ENCODE assay signal across 15 cellular contexts in the genomic region with DNA sequence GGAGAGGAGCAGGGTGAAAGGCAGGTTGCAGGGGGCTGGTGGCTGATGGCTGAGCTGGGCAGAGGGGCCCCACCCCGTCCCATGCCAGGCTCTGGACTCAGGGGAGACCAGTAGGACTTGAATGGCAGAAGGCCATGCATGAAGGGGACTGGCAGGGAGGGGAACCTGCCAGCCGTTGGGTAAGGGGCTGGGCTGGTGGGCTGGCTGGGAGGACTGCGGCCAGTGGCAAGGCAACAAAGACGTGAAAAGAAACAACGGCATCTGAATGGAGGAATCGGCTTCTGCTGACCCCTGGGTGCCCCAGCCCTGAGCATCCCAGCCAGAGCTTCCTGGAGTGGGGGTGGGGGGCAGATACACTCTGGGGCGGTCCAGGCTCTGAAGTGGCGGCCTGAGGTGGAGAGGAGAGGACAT. TPM values are rescaled to one million over a fixed set of nuclear protein-coding genes. Genes with fewer than 3 reads are reported as not detected.
A peak's percentile ranks its signal among the peaks of the same experiment; 100 is the strongest.
DNase-seq lines count a peak whose midpoint lies in the region; ATAC-seq, FAIRE-seq and TF ChIP-seq lines count a peak whose summit lies in the region.
"Had no signal": no experiment of that assay in that cellular context is flagged by ENCODE, and none has a peak within 500 bp of the region (broad histone marks: within the 10 kb centered on the region; RNA-seq: fewer than 3 reads in every experiment).

No MANE protein-coding gene starts in this region.

- no peaks in the 10 kb centered on the region for H3K27me3 ChIP-seq in endodermal cell (ENCODE audit: control insufficient read depth, insufficient read depth, low read length, poor library complexity, severe bottlenecking)
- H3K27me3 ChIP-seq in mucosa of stomach (ENCODE audit: control insufficient read depth, insufficient read depth, low read length) = no peaks in the 10 kb centered on the region
- H3K27me3 ChIP-seq: upper lobe of right lung had no signal

- peak overlapping the region; percentile 30 for H3K27ac Mint-ChIP-seq in endodermal cell
- H3K27ac Mint-ChIP-seq in activated CD4-positive, alpha-beta T cell treated with anti-CD3 and anti-CD28 coated beads, Interleukin-2, amount 10 ng/mL, durations not matched to agents 24 days and 14 days = no peak overlapping the region

- peak overlapping the region; percentile 45 for H3K4me3 ChIP-seq in endodermal cell (ENCODE audit: low read length)
- no peak overlapping the region for H3K4me3 ChIP-seq in mucosa of stomach (ENCODE audit: low read length)
- H3K4me3 ChIP-seq: A549, upper lobe of right lung had no signal

- ATAC-seq in left ventricle myocardium superior (peak; percentile 2), left cardiac atrium (no peak)

- H3K4me1 ChIP-seq in endodermal cell (ENCODE audit: control insufficient read depth, insufficient read depth, low read length) (peaks cover 14% of the 10 kb centered on the region), mucosa of stomach (ENCODE audit: control insufficient read depth, insufficient read depth, low read length) (peaks cover 39% of the 10 kb centered on the region)

- FAIRE-seq in frontal cortex (lab: Jason Lieb, UNC) = no peak
- FAIRE-seq: A549, G401.6 had no signal

- intact Hi-C loops in left ventricle myocardium superior (cut with micrococcal nuclease) (no loop called here), left cardiac atrium (cut with DNase I) (no loop called here)
- intact Hi-C loops in activated CD4-positive, alpha-beta T cell treated with anti-CD3 and anti-CD28 coated beads, Interleukin-2, amount 10 ng/mL, durations not matched to agents 24 days and 14 days (cut with micrococcal nuclease) = no loop called here

- TF ChIP-seq CTCF in endodermal cell (conservative IDR thresholded peaks at IDR 0.05) = no peak

- H3K9ac ChIP-seq in endodermal cell (ENCODE audit: extremely low read depth, low read length, poor library complexity, severe bottlenecking) = no peak overlapping the region
- peak overlapping the region; percentile 28 for H3K9ac ChIP-seq in mucosa of stomach (ENCODE audit: low read length)

- H3K36me3 ChIP-seq in endodermal cell (ENCODE audit: control insufficient read depth, insufficient read depth, low read length) (no peaks in the 10 kb centered on the region), mucosa of stomach (ENCODE audit: control insufficient read depth, insufficient read depth, low read length) (no peaks in the 10 kb centered on the region)

- H3K27me3 Mint-ChIP-seq in endodermal cell (ENCODE audit: insufficient read depth) = no peaks in the 10 kb centered on the region
- H3K27me3 Mint-ChIP-seq in activated CD4-positive, alpha-beta T cell treated with anti-CD3 and anti-CD28 coated beads, Interleukin-2, amount 10 ng/mL, durations not matched to agents 24 days and 14 days = no peaks in the 10 kb centered on the region

- H3K4me1 Mint-ChIP-seq in endodermal cell = peaks cover 31% of the 10 kb centered on the region
- peaks cover 2% of the 10 kb centered on the region for H3K4me1 Mint-ChIP-seq in activated CD4-positive, alpha-beta T cell treated with anti-CD3 and anti-CD28 coated beads, Interleukin-2, amount 10 ng/mL, durations not matched to agents 24 days and 14 days

- peak overlapping the region; percentile 38 for H3K4me3 Mint-ChIP-seq in endodermal cell
- H3K4me3 Mint-ChIP-seq in activated CD4-positive, alpha-beta T cell treated with anti-CD3 and anti-CD28 coated beads, Interleukin-2, amount 10 ng/mL, durations not matched to agents 24 days and 14 days = no peak overlapping the region
- H3K4me3 Mint-ChIP-seq: immature natural killer cell had no signal

- no peaks in the 10 kb centered on the region for H3K36me3 Mint-ChIP-seq in endodermal cell (ENCODE audit: low read depth)
- H3K36me3 Mint-ChIP-seq in activated CD4-positive, alpha-beta T cell treated with anti-CD3 and anti-CD28 coated beads, Interleukin-2, amount 10 ng/mL, durations not matched to agents 24 days and 14 days (ENCODE audit: low read depth) = no peaks in the 10 kb centered on the region

- H3K9me3 ChIP-seq in endodermal cell (ENCODE audit: control insufficient read depth, low read length) (no peaks in the 10 kb centered on the region), mucosa of stomach (ENCODE audit: control insufficient read depth, low read length) (no peaks in the 10 kb centered on the region)
- H3K9me3 ChIP-seq: A549, upper lobe of right lung had no signal

- no peaks in the 10 kb centered on the region for H3K9me3 Mint-ChIP-seq in endodermal cell
- H3K9me3 Mint-ChIP-seq in activated CD4-positive, alpha-beta T cell treated with anti-CD3 and anti-CD28 coated beads, Interleukin-2, amount 10 ng/mL, durations not matched to agents 24 days and 14 days = no peaks in the 10 kb centered on the region
- H3K9me3 Mint-ChIP-seq: immature natural killer cell had no signal

- DNase-seq in left ventricle myocardium superior (no peak), left cardiac atrium (no peak), endodermal cell (peak; percentile 70), cerebellar cortex (ENCODE audit: low spot score) (no peak), frontal cortex (ENCODE audit: low spot score in 2 of 2) (no peak)
- DNase-seq in activated naive CD4-positive, alpha-beta T cell treated with Interleukin-2 at 50 U/mL for 16 hours = no peak
- DNase-seq in activated CD4-positive, alpha-beta T cell treated with anti-CD3 and anti-CD28 coated beads, Interleukin-2, amount 10 ng/mL, durations not matched to agents 24 days and 14 days = no peak
- DNase-seq: immature natural killer cell; SIG-M5; stimulated activated CD4-positive, alpha-beta T cell treated with anti-CD3 and anti-CD28 coated beads, Interleukin-2, amount 100 ng/mL, for 24 hours; T1000 had no signal

- peak overlapping the region; percentile 86 for H3K27ac ChIP-seq in endodermal cell (ENCODE audit: low read depth, low read length)
- H3K27ac ChIP-seq: upper lobe of right lung had no signal

- 39 to 47% methylated on average over 4 to 8 of the region's 8 CpGs for WGBS in endodermal cell (ENCODE audit: insufficient coverage in 1 of 2, insufficient read length in 1 of 2), 2 experiments

RNA-seq across cellular contexts. Expression of a gene that starts 11.6 kb away (rescaled TPM):
- total RNA-seq in left ventricle myocardium superior (4.0 TPM), left cardiac atrium (10 to 100 TPM; 10.4 to 13.5 TPM), endodermal cell (10 to 100 TPM; 21.7 to 28.4 TPM), frontal cortex (2.0 TPM)
- polyA plus RNA-seq in endodermal cell (2013, experiment 1 of 2) = 5.8 TPM
- 7.1 TPM for polyA plus RNA-seq in endodermal cell (2013, experiment 2 of 2)
- total RNA-seq in activated CD4-positive, alpha-beta T cell treated with anti-CD3 and anti-CD28 coated beads, Interleukin-2, amount 10 ng/mL, durations not matched to agents 24 days and 14 days = 16.3 and 17.4 TPM in 2 replicates

RNA-seq across cellular contexts. Expression of a gene that starts 16.9 kb away (rescaled TPM):
- total RNA-seq in left ventricle myocardium superior = 2.3 TPM
- total RNA-seq in left cardiac atrium = 1 to 10 TPM; 3.3 to 4.4 TPM
- 1 to 10 TPM; 4.9 to 5.5 TPM for total RNA-seq in endodermal cell
- 2.8 TPM for polyA plus RNA-seq in endodermal cell (2013, experiment 1 of 2)
- 3.1 TPM for polyA plus RNA-seq in endodermal cell (2013, experiment 2 of 2)
- 9.9 and 10.6 TPM in 2 replicates for total RNA-seq in activated CD4-positive, alpha-beta T cell treated with anti-CD3 and anti-CD28 coated beads, Interleukin-2, amount 10 ng/mL, durations not matched to agents 24 days and 14 days
- 1.2 TPM for total RNA-seq in frontal cortex

RNA-seq across cellular contexts. Expression of a gene that starts 20.8 kb away (rescaled TPM):
- total RNA-seq in left ventricle myocardium superior (67.5 TPM), left cardiac atrium (10 to 100 TPM; 57.6 to 65.5 TPM), endodermal cell (10 to 100 TPM; 78.4 to 84.2 TPM), frontal cortex (151 TPM)
- 95.1 TPM for polyA plus RNA-seq in endodermal cell (2013, experiment 1 of 2)
- polyA plus RNA-seq in endodermal cell (2013, experiment 2 of 2) = 88.3 TPM
- 104 and 106 TPM in 2 replicates for total RNA-seq in activated CD4-positive, alpha-beta T cell treated with anti-CD3 and anti-CD28 coated beads, Interleukin-2, amount 10 ng/mL, durations not matched to agents 24 days and 14 days

RNA-seq across cellular contexts. Expression of a gene that starts 53.7 kb away (rescaled TPM):
- total RNA-seq in left ventricle myocardium superior (9.0 TPM), left cardiac atrium (10 to 100 TPM; 11.8 to 17.4 TPM), endodermal cell (1 to 10 TPM; 6.7 to 6.8 TPM), frontal cortex (6.9 TPM)
- 4.8 TPM for polyA plus RNA-seq in endodermal cell (2013, experiment 1 of 2)
- 3.8 TPM for polyA plus RNA-seq in endodermal cell (2013, experiment 2 of 2)
- 48.3 and 49.2 TPM in 2 replicates for total RNA-seq in activated CD4-positive, alpha-beta T cell treated with anti-CD3 and anti-CD28 coated beads, Interleukin-2, amount 10 ng/mL, durations not matched to agents 24 days and 14 days
